Comparison of ENCODE assay signal across 24 cellular contexts in the genomic region with DNA sequence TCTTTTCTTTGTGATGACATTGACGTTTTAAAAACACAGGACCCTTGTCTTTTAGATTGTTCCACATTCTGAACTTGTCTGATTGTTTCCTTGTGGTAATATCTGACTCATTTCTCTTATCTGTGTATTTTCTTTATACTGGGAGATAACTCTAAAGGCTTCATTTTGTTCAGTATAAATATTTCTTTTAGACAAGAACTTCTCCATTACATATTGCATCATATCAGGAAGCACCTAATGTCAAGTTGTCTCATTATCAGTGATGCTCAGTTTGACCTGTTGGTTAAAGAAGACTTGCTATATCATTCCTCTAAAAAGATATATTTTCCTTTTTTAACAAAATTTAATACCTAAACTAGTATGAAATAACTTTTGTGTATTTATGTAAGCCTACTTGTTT.
"Had no signal": no experiment of that assay in that cellular context is flagged by ENCODE, and none has a peak within 500 bp of the region (broad histone marks: within the 10 kb centered on the region; RNA-seq: fewer than 3 reads in every experiment).

No MANE protein-coding gene starts in this region.

- H3K36me3 ChIP-seq: esophagus muscularis mucosa, gastroesophageal sphincter, heart right ventricle, left ventricle myocardium inferior, sigmoid colon, spleen, thoracic aorta, vagina had no signal

- H3K27me3 ChIP-seq: esophagus muscularis mucosa, gastroesophageal sphincter, heart right ventricle, sigmoid colon, spleen, vagina had no signal

- H3K9me3 ChIP-seq: esophagus muscularis mucosa, gastroesophageal sphincter, sigmoid colon, thoracic aorta, vagina had no signal

- H3K4me3 ChIP-seq: esophagus muscularis mucosa, gastroesophageal sphincter, heart right ventricle, left ventricle myocardium inferior, sigmoid colon, spleen, thoracic aorta, vagina had no signal

- H3K4me1 ChIP-seq: esophagus muscularis mucosa, gastroesophageal sphincter, heart right ventricle, left ventricle myocardium inferior, sigmoid colon, vagina had no signal

- DNase-seq: activated CD4-positive, alpha-beta T cell treated with anti-CD3 and anti-CD28 coated beads for 4 hours; activated CD4-positive, alpha-beta T cell treated with anti-CD3 and anti-CD28 coated beads, Interleukin-2, amount 50 U/mL, for 48 hours; activated CD4-positive, CD25-positive, alpha-beta regulatory T cell; activated effector memory CD4-positive, alpha-beta T cell treated with Interleukin-2 at 50 U/mL for 16 hours; activated naive CD4-positive, alpha-beta T cell treated with anti-CD3 and anti-CD28 coated beads for 36 hours; activated naive CD8-positive, alpha-beta T cell treated with anti-CD3 and anti-CD28 coated beads, Interleukin-2, amount 10 ng/mL, durations not matched to agents 7 days and 5 days; activated T-cell treated with anti-CD3 and anti-CD28 coated beads, Interleukin-2, amount 50 U/mL, for 72 hours; amygdala; effector memory CD8-positive, alpha-beta T cell; heart right ventricle; immature natural killer cell; kidney glomerular epithelial cell; left ventricle myocardium inferior; natural killer cell; retina; sigmoid colon; spleen; stimulated activated CD4-positive, alpha-beta T cell treated with anti-CD3 and anti-CD28 coated beads, Interleukin-4, amount 100 ng/mL, for 24 hours; stimulated activated naive CD4-positive, alpha-beta T cell treated with Interleukin-2 at 50 U/mL for 16 hours; T-helper 9 cell had no signal

- H3K27ac ChIP-seq: esophagus muscularis mucosa, gastroesophageal sphincter, heart right ventricle, left ventricle myocardium inferior, sigmoid colon, spleen, thoracic aorta, vagina had no signal
